Comparison of ENCODE assay signal across 1 cellular context in genomic region chr10:58030208-58030607, GRCh38.
TF ChIP-seq lines count a peak whose summit lies in the region.

No MANE protein-coding gene starts in this region.

TF ChIP-seq in IMR-90, 13 proteins besides CTCF, POLR2A, EP300 and RAD21 (continued from another document):
- TF ChIP-seq USF2 (IDR thresholded peaks at IDR 0.05; ENCODE audit: low read depth, low read length), result no peak
- no peak for TF ChIP-seq NFE2L2 (IDR thresholded peaks at IDR 0.05; ENCODE audit: low read depth, low read length)
- no peak for TF ChIP-seq BHLHE40 (IDR thresholded peaks at IDR 0.05; ENCODE audit: low read depth, low read length)
- no peak for TF ChIP-seq MAFK (IDR thresholded peaks at IDR 0.05; ENCODE audit: low read depth, low read length)
TF ChIP-seq in IMR-90: peak in this region for 0.
